In genomic region chrX:53992589-53992988, GRCh38 we compare ENCODE assay signal across 1 cellular context.
TF ChIP-seq lines count a peak whose summit lies in the region.

No MANE protein-coding gene starts in this region.

TF ChIP-seq in HepG2, 621 proteins besides CTCF, POLR2A, EP300 and RAD21:
- TF ChIP-seq ZNF614 (CRISPR knock-in tag; IDR thresholded peaks at IDR 0.05; ENCODE audit: borderline replicate concordance) (no peak), TARDBP (CRISPR knock-in tag; IDR thresholded peaks at IDR 0.05) (no peak), ZNF761 (CRISPR knock-in tag; conservative IDR thresholded peaks at IDR 0.05) (no peak), ZNF574 (CRISPR knock-in tag; IDR thresholded peaks at IDR 0.05) (no peak), ATAD3A (CRISPR knock-in tag; IDR thresholded peaks at IDR 0.05) (no peak), FOXA3 (CRISPR knock-in tag; IDR thresholded peaks at IDR 0.05) (no peak), JUND (CRISPR knock-in tag; IDR thresholded peaks at IDR 0.05) (no peak), ZSCAN5A (CRISPR knock-in tag; IDR thresholded peaks at IDR 0.05; ENCODE audit: borderline replicate concordance) (no peak), BRD4 (CRISPR knock-in tag; IDR thresholded peaks at IDR 0.05) (no peak), MED13 (CRISPR knock-in tag; IDR thresholded peaks at IDR 0.05) (no peak), MYC (CRISPR knock-in tag; IDR thresholded peaks at IDR 0.05; ENCODE audit: borderline replicate concordance) (no peak), TP53 (CRISPR knock-in tag; conservative IDR thresholded peaks at IDR 0.05) (no peak), HOXA3 (CRISPR knock-in tag; IDR thresholded peaks at IDR 0.05) (no peak), RFX3 (CRISPR knock-in tag; IDR thresholded peaks at IDR 0.05) (no peak), KAT7 (CRISPR knock-in tag; IDR thresholded peaks at IDR 0.05; ENCODE audit: borderline replicate concordance) (no peak)
